In the genomic region with DNA sequence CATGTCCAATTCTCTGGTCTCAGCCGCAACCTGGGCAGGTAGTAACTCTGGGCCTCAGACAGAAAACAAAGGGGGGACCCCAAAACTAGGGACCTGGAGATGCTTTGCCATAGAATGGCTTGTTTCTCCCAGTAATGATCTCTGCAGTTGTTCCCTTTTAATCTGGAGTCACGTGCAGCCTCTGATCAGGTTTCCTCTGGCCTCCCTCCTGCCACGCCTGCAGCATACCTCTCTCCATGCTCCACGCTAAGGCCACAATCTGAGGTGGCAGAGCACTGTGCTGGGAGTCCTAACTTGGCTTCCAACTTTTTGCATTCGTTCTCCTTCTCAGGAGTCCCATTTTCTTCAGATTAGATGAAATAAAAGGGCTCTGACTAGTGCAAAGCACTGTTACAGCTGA, we compare ENCODE assay signal across 1 cellular context.
TF ChIP-seq lines count a peak whose summit lies in the region.

No MANE protein-coding gene starts in this region.

TF ChIP-seq in K562, 482 proteins besides CTCF, POLR2A, EP300 and RAD21 (continued from another document and continues in another):
- TF ChIP-seq, protein P1, sequence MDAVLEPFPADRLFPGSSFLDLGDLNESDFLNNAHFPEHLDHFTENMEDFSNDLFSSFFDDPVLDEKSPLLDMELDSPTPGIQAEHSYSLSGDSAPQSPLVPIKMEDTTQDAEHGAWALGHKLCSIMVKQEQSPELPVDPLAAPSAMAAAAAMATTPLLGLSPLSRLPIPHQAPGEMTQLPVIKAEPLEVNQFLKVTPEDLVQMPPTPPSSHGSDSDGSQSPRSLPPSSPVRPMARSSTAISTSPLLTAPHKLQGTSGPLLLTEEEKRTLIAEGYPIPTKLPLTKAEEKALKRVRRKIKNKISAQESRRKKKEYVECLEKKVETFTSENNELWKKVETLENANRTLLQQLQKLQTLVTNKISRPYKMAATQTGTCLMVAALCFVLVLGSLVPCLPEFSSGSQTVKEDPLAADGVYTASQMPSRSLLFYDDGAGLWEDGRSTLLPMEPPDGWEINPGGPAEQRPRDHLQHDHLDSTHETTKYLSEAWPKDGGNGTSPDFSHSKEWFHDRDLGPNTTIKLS (IDR thresholded peaks at IDR 0.05; ENCODE audit: borderline replicate concordance, low read depth): no peak
- TF ChIP-seq, protein P2, sequence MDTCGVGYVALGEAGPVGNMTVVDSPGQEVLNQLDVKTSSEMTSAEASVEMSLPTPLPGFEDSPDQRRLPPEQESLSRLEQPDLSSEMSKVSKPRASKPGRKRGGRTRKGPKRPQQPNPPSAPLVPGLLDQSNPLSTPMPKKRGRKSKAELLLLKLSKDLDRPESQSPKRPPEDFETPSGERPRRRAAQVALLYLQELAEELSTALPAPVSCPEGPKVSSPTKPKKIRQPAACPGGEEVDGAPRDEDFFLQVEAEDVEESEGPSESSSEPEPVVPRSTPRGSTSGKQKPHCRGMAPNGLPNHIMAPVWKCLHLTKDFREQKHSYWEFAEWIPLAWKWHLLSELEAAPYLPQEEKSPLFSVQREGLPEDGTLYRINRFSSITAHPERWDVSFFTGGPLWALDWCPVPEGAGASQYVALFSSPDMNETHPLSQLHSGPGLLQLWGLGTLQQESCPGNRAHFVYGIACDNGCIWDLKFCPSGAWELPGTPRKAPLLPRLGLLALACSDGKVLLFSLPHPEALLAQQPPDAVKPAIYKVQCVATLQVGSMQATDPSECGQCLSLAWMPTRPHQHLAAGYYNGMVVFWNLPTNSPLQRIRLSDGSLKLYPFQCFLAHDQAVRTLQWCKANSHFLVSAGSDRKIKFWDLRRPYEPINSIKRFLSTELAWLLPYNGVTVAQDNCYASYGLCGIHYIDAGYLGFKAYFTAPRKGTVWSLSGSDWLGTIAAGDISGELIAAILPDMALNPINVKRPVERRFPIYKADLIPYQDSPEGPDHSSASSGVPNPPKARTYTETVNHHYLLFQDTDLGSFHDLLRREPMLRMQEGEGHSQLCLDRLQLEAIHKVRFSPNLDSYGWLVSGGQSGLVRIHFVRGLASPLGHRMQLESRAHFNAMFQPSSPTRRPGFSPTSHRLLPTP (IDR thresholded peaks at IDR 0.05; ENCODE audit: borderline replicate concordance, extremely low read depth, insufficient read length): no peak
- TF ChIP-seq HDAC3 (IDR thresholded peaks at IDR 0.05; ENCODE audit: borderline replicate concordance, partially characterized antibody) (no peak), NCOR1 (IDR thresholded peaks at IDR 0.05) (no peak), ZNF561 (CRISPR knock-in tag; conservative IDR thresholded peaks at IDR 0.05) (no peak), GABPA (tag; conservative IDR thresholded peaks at IDR 0.05; ENCODE audit: low read depth) (no peak), XRCC5 (IDR thresholded peaks at IDR 0.05; ENCODE audit: low read depth, low read length) (0 out of 2 replicates have a peak, but pooled peaks have one; percentile 2), RAD51 (IDR thresholded peaks at IDR 0.05; ENCODE audit: borderline replicate concordance, low read depth) (peak; percentile 58; the same call in 1 of the 2 replicates), TOE1 (IDR thresholded peaks at IDR 0.05; ENCODE audit: borderline replicate concordance) (0 out of 2 replicates have a peak, but pooled peaks have one; percentile 46), TOE1 (CRISPR knock-in tag; IDR thresholded peaks at IDR 0.05; ENCODE audit: borderline replicate concordance, low read depth) (no peak), MXI1 (IDR thresholded peaks at IDR 0.05; ENCODE audit: low read depth, low read length) (peak; percentile 35; the same call in 1 of the 2 replicates), SIRT6 (IDR thresholded peaks at IDR 0.05; ENCODE audit: low read depth, low read length) (no peak), TBL1XR1 (IDR thresholded peaks at IDR 0.05; ENCODE audit: low read length in 2 of 2) (no peak), PHB (CRISPR knock-in tag; IDR thresholded peaks at IDR 0.05) (0 out of 2 replicates have a peak, but pooled peaks have one; percentile 69), SMAD2 (IDR thresholded peaks at IDR 0.05; ENCODE audit: low read depth, low read length) (no peak), ZFP1 (CRISPR knock-in tag; IDR thresholded peaks at IDR 0.05) (no peak), CREB1 (IDR thresholded peaks at IDR 0.05) (no peak), CREB1 (CRISPR knock-in tag; IDR thresholded peaks at IDR 0.05) (no peak), SP1 (CRISPR knock-in tag; IDR thresholded peaks at IDR 0.05) (0 out of 2 replicates have a peak, but pooled peaks have one; percentile 28), ASH1L (IDR thresholded peaks at IDR 0.05; ENCODE audit: borderline replicate concordance, low read depth, partially characterized antibody) (no peak), SMAD1 (IDR thresholded peaks at IDR 0.05; ENCODE audit: low read depth, low read length, partially characterized antibody) (peak; percentile 40), ZNF707 (CRISPR knock-in tag; conservative IDR thresholded peaks at IDR 0.05) (no peak), CHD1 (IDR thresholded peaks at IDR 0.05; ENCODE audit: low read length) (no peak), BACH1 (tag; IDR thresholded peaks at IDR 0.05) (no peak), NFIX (CRISPR knock-in tag; IDR thresholded peaks at IDR 0.05; ENCODE audit: low read depth) (no peak), TGIF2 (CRISPR knock-in tag; IDR thresholded peaks at IDR 0.05) (0 out of 2 replicates have a peak, but pooled peaks have one; percentile 11), ZNF699 (CRISPR knock-in tag; IDR thresholded peaks at IDR 0.05; ENCODE audit: insufficient replicate concordance) (no peak)
- TF ChIP-seq, protein P3, sequence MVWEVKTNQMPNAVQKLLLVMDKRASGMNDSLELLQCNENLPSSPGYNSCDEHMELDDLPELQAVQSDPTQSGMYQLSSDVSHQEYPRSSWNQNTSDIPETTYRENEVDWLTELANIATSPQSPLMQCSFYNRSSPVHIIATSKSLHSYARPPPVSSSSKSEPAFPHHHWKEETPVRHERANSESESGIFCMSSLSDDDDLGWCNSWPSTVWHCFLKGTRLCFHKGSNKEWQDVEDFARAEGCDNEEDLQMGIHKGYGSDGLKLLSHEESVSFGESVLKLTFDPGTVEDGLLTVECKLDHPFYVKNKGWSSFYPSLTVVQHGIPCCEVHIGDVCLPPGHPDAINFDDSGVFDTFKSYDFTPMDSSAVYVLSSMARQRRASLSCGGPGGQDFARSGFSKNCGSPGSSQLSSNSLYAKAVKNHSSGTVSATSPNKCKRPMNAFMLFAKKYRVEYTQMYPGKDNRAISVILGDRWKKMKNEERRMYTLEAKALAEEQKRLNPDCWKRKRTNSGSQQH (CRISPR knock-in tag; IDR thresholded peaks at IDR 0.05): 0 out of 2 replicates have a peak, but pooled peaks have one; percentile 3
- TF ChIP-seq, protein P4, sequence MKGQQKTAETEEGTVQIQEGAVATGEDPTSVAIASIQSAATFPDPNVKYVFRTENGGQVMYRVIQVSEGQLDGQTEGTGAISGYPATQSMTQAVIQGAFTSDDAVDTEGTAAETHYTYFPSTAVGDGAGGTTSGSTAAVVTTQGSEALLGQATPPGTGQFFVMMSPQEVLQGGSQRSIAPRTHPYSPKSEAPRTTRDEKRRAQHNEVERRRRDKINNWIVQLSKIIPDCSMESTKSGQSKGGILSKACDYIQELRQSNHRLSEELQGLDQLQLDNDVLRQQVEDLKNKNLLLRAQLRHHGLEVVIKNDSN (CRISPR knock-in tag; IDR thresholded peaks at IDR 0.05): peak; percentile 85
- TF ChIP-seq, protein P5, sequence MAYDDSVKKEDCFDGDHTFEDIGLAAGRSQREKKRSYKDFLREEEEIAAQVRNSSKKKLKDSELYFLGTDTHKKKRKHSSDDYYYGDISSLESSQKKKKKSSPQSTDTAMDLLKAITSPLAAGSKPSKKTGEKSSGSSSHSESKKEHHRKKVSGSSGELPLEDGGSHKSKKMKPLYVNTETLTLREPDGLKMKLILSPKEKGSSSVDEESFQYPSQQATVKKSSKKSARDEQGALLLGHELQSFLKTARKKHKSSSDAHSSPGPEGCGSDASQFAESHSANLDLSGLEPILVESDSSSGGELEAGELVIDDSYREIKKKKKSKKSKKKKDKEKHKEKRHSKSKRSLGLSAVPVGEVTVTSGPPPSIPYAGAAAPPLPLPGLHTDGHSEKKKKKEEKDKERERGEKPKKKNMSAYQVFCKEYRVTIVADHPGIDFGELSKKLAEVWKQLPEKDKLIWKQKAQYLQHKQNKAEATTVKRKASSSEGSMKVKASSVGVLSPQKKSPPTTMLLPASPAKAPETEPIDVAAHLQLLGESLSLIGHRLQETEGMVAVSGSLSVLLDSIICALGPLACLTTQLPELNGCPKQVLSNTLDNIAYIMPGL (CRISPR knock-in tag; IDR thresholded peaks at IDR 0.05): no peak; the same call in 1 of the 2 replicates
- TF ChIP-seq, protein P6, sequence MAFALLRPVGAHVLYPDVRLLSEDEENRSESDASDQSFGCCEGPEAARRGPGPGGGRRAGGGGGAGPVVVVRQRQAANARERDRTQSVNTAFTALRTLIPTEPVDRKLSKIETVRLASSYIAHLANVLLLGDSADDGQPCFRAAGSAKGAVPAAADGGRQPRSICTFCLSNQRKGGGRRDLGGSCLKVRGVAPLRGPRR (CRISPR knock-in tag; IDR thresholded peaks at IDR 0.05): peak; percentile 81; the same call in 1 of the 2 replicates
- TF ChIP-seq, protein P7, sequence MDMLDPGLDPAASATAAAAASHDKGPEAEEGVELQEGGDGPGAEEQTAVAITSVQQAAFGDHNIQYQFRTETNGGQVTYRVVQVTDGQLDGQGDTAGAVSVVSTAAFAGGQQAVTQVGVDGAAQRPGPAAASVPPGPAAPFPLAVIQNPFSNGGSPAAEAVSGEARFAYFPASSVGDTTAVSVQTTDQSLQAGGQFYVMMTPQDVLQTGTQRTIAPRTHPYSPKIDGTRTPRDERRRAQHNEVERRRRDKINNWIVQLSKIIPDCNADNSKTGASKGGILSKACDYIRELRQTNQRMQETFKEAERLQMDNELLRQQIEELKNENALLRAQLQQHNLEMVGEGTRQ (CRISPR knock-in tag; IDR thresholded peaks at IDR 0.05): peak; percentile 82
- TF ChIP-seq, protein P8, sequence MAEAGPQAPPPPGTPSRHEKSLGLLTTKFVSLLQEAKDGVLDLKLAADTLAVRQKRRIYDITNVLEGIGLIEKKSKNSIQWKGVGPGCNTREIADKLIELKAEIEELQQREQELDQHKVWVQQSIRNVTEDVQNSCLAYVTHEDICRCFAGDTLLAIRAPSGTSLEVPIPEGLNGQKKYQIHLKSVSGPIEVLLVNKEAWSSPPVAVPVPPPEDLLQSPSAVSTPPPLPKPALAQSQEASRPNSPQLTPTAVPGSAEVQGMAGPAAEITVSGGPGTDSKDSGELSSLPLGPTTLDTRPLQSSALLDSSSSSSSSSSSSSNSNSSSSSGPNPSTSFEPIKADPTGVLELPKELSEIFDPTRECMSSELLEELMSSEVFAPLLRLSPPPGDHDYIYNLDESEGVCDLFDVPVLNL (CRISPR knock-in tag; IDR thresholded peaks at IDR 0.05; ENCODE audit: low read depth): no peak
- TF ChIP-seq, protein P9, sequence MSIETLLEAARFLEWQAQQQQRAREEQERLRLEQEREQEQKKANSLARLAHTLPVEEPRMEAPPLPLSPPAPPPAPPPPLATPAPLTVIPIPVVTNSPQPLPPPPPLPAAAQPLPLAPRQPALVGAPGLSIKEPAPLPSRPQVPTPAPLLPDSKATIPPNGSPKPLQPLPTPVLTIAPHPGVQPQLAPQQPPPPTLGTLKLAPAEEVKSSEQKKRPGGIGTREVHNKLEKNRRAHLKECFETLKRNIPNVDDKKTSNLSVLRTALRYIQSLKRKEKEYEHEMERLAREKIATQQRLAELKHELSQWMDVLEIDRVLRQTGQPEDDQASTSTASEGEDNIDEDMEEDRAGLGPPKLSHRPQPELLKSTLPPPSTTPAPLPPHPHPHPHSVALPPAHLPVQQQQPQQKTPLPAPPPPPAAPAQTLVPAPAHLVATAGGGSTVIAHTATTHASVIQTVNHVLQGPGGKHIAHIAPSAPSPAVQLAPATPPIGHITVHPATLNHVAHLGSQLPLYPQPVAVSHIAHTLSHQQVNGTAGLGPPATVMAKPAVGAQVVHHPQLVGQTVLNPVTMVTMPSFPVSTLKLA (conservative IDR thresholded peaks at IDR 0.05): peak; percentile 48 to 72
- TF ChIP-seq, protein P10, sequence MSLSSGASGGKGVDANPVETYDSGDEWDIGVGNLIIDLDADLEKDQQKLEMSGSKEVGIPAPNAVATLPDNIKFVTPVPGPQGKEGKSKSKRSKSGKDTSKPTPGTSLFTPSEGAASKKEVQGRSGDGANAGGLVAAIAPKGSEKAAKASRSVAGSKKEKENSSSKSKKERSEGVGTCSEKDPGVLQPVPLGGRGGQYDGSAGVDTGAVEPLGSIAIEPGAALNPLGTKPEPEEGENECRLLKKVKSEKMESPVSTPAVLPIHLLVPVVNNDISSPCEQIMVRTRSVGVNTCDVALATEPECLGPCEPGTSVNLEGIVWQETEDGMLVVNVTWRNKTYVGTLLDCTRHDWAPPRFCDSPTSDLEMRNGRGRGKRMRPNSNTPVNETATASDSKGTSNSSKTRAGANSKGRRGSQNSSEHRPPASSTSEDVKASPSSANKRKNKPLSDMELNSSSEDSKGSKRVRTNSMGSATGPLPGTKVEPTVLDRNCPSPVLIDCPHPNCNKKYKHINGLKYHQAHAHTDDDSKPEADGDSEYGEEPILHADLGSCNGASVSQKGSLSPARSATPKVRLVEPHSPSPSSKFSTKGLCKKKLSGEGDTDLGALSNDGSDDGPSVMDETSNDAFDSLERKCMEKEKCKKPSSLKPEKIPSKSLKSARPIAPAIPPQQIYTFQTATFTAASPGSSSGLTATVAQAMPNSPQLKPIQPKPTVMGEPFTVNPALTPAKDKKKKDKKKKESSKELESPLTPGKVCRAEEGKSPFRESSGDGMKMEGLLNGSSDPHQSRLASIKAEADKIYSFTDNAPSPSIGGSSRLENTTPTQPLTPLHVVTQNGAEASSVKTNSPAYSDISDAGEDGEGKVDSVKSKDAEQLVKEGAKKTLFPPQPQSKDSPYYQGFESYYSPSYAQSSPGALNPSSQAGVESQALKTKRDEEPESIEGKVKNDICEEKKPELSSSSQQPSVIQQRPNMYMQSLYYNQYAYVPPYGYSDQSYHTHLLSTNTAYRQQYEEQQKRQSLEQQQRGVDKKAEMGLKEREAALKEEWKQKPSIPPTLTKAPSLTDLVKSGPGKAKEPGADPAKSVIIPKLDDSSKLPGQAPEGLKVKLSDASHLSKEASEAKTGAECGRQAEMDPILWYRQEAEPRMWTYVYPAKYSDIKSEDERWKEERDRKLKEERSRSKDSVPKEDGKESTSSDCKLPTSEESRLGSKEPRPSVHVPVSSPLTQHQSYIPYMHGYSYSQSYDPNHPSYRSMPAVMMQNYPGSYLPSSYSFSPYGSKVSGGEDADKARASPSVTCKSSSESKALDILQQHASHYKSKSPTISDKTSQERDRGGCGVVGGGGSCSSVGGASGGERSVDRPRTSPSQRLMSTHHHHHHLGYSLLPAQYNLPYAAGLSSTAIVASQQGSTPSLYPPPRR (CRISPR knock-in tag; IDR thresholded peaks at IDR 0.05; ENCODE audit: borderline replicate concordance): 0 out of 2 replicates have a peak, but pooled peaks have one; percentile 0
- TF ChIP-seq, protein P11, sequence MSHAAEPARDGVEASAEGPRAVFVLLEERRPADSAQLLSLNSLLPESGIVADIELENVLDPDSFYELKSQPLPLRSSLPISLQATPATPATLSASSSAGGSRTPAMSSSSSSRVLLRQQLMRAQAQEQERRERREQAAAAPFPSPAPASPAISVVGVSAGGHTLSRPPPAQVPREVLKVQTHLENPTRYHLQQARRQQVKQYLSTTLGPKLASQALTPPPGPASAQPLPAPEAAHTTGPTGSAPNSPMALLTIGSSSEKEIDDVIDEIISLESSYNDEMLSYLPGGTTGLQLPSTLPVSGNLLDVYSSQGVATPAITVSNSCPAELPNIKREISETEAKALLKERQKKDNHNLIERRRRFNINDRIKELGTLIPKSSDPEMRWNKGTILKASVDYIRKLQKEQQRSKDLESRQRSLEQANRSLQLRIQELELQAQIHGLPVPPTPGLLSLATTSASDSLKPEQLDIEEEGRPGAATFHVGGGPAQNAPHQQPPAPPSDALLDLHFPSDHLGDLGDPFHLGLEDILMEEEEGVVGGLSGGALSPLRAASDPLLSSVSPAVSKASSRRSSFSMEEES (CRISPR knock-in tag; IDR thresholded peaks at IDR 0.05): peak; percentile 54
